Comparison of ENCODE assay signal across 21 cellular contexts in the genomic region with DNA sequence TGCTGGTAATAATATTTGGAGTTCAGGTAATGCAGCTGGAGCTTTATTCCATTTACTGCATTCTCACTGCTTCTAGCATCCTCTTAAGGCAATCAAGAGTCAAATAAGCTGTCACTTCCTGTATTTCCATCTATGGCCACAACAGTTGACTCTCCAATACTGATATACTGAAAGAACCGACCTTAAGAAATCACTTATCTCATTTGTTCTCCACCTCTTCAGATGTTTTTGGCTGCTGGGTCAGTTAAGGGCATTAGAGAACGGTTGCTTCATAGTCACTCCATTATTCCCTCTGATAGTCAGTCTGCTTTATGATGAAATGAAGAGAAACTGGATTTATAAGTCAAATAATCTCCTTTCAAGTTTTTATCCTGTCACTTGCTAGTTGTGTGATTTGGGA. TPM values are rescaled to one million over a fixed set of nuclear protein-coding genes. Genes with fewer than 3 reads are reported as not detected.
DNase-seq lines count a peak whose midpoint lies in the region; ATAC-seq and TF ChIP-seq lines count a peak whose summit lies in the region.
"Had no signal": no experiment of that assay in that cellular context is flagged by ENCODE, and none has a peak within 500 bp of the region (broad histone marks: within the 10 kb centered on the region; RNA-seq: fewer than 3 reads in every experiment).

No MANE protein-coding gene starts in this region.

- intact Hi-C loops in upper lobe of right lung (cut with DNase I) = no loop called here

- no peak overlapping the region for H3K4me3 ChIP-seq in upper lobe of right lung
- no peak overlapping the region for H3K4me3 ChIP-seq in SJCRH30
- H3K4me3 ChIP-seq: BLaER1 treated with 17β-estradiol and CSF1 and Interleukin-3, amounts not matched to agents 10 nM and 100 nM; mucosa of descending colon; smooth muscle cell had no signal

- H3K36me3 ChIP-seq in upper lobe of right lung (no peaks in the 10 kb centered on the region), SJCRH30 (no peaks in the 10 kb centered on the region)
- H3K36me3 ChIP-seq: BLaER1 treated with 17β-estradiol and CSF1 and Interleukin-3, amounts not matched to agents 10 nM and 100 nM had no signal

- H3K4me1 ChIP-seq in upper lobe of right lung (no peaks in the 10 kb centered on the region), SJCRH30 (0 out of 2 replicates have a peak, but pooled peaks cover 5% of the 10 kb centered on the region)

- H3K27ac ChIP-seq in upper lobe of right lung = no peak overlapping the region
- H3K27ac ChIP-seq in SJCRH30 = no peak overlapping the region
- H3K27ac ChIP-seq: BLaER1 treated with 17β-estradiol and CSF1 and Interleukin-3, amounts not matched to agents 10 nM and 100 nM; RWPE1 had no signal

- H3K27me3 ChIP-seq in upper lobe of right lung (no peaks in the 10 kb centered on the region), SJCRH30 (no peaks in the 10 kb centered on the region)
- H3K27me3 ChIP-seq: BLaER1 treated with 17β-estradiol and CSF1 and Interleukin-3, amounts not matched to agents 10 nM and 100 nM had no signal

- DNase-seq in NCI-H2227 (lab: John Stamatoyannopoulos, UW; ENCODE audit: unreplicated experiment) (peak; percentile 11), NCI-H2227 treated with DMSO at 0.1 percent for 48 hours (lab: John Stamatoyannopoulos, UW) (no peak), NCI-H2196 (lab: John Stamatoyannopoulos, UW; ENCODE audit: unreplicated experiment) (peak; percentile 54), amniotic epithelial cell (ENCODE audit: low read depth) (peak; percentile 86), upper lobe of right lung (no peak), SJCRH30 (no peak)
- no peak for DNase-seq in activated CD4-positive, alpha-beta T cell treated with anti-CD3 and anti-CD28 coated beads, Interleukin-2, amount 50 U/mL, for 4 hours
- DNase-seq: activated CD4-positive, alpha-beta T cell treated with anti-CD3 and anti-CD28 coated beads, Interleukin-2, amount 50 U/mL, for 1 hour; activated gamma-delta T cell treated with Interleukin-2 at 50 U/mL for 16 hours; activated T-cell treated with anti-CD3 and anti-CD28 coated beads for 4 hours; amniotic stem cell; Calu3; erythroblast; GF-D8; mucosa of descending colon; stimulated activated CD4-positive, alpha-beta T cell treated with anti-CD3 and anti-CD28 coated beads, Interleukin-4, amount 100 ng/mL, for 24 hours; SW 1271 had no signal

- ATAC-seq in upper lobe of right lung (peak; percentile 68), HG03457 (IDR thresholded peaks at IDR 0.05; ENCODE audit: unreplicated experiment) (no peak)
- ATAC-seq: mucosa of descending colon had no signal

- H3K9me3 ChIP-seq in upper lobe of right lung (no peaks in the 10 kb centered on the region), SJCRH30 (replicated peaks) (no peaks in the 10 kb centered on the region)
- H3K9me3 ChIP-seq: BLaER1 treated with 17β-estradiol and CSF1 and Interleukin-3, amounts not matched to agents 10 nM and 100 nM; mucosa of descending colon had no signal

- no peak for TF ChIP-seq CTCF in upper lobe of right lung (IDR thresholded peaks at IDR 0.05)

RNA-seq across cellular contexts. Expression of gene RGS4, which starts 14.2 kb away (rescaled TPM):
- total RNA-seq in upper lobe of right lung = 0.81 TPM
- 0.05 and 0.12 TPM in 2 replicates for total RNA-seq in SJCRH30 (2014; rRNA removed; shearing (Covaris generic))

Comparison
In these comparisons a context has a peak if more than half of its experiments do, and no peak if none do; other contexts are left out.
1. DNase-seq: peak in NCI-H2227 (single experiment), NCI-H2196 (single experiment) and amniotic epithelial cell (single experiment); none in NCI-H2227 treated with DMSO at 0.1 percent for 48 hours (single experiment), upper lobe of right lung (single experiment), activated CD4-positive, alpha-beta T cell treated with anti-CD3 and anti-CD28 coated beads, Interleukin-2, amount 50 U/mL, for 4 hours (0 of 2) and SJCRH30 (0 of 2).